In the genomic region with DNA sequence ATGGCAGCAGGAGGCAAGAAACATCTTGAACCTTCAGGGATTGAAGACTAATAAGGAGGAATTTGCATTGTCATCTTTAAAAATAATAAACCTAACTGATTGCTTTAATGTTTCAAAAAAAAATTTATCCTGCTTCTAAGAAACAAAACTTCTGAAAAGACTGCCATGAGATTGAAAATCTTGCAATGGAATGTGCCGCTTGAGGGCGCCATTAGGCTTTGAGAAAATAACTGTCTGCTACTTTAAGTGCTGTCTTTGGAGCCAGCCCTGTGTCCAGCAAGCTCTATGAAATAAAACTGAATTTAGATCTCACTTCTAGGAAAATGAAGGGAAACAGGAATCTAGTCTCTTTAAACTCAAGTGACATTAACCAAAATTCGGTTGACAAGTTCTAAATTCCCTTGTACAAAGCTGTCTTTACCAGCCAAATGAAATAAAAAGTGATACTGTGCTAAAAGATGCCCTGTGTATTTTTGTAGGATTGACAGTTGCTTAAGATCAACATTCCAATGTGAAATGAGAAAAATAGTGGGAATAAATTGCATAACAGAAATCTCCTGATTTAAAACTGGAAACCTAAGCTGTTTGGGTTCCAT, we compare ENCODE assay signal across 1 cellular context.
TF ChIP-seq lines count a peak whose summit lies in the region.

No MANE protein-coding gene starts in this region.

TF ChIP-seq in IMR-90, 13 proteins besides CTCF, POLR2A, EP300 and RAD21:
- TF ChIP-seq, protein P1, sequence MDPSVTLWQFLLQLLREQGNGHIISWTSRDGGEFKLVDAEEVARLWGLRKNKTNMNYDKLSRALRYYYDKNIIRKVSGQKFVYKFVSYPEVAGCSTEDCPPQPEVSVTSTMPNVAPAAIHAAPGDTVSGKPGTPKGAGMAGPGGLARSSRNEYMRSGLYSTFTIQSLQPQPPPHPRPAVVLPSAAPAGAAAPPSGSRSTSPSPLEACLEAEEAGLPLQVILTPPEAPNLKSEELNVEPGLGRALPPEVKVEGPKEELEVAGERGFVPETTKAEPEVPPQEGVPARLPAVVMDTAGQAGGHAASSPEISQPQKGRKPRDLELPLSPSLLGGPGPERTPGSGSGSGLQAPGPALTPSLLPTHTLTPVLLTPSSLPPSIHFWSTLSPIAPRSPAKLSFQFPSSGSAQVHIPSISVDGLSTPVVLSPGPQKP (IDR thresholded peaks at IDR 0.05; ENCODE audit: borderline replicate concordance, low read depth, low read length), result no peak
- TF ChIP-seq SMC3 (IDR thresholded peaks at IDR 0.05; ENCODE audit: low read depth, low read length), result peak; percentile 85
